Comparison of ENCODE assay signal across 29 cellular contexts in genomic region chr5:54838843-54839242, GRCh38.
DNase-seq lines count a peak whose midpoint lies in the region; ATAC-seq lines count a peak whose summit lies in the region.
"Had no signal": no experiment of that assay in that cellular context is flagged by ENCODE, and none has a peak within 500 bp of the region (broad histone marks: within the 10 kb centered on the region; RNA-seq: fewer than 3 reads in every experiment).

No MANE protein-coding gene starts in this region.

- ATAC-seq in left lobe of liver, result peak; percentile 40
- no peak for ATAC-seq in HG02610 (IDR thresholded peaks at IDR 0.05; ENCODE audit: unreplicated experiment)
- ATAC-seq: effector memory CD8-positive, alpha-beta T cell; GM12878; K562; right cardiac atrium had no signal

- DNase-seq in DMS53 (lab: John Stamatoyannopoulos, UW), result peak; percentile 26
- no peak for DNase-seq in DMS53 treated with DMSO at 0.1 percent for 48 hours (lab: John Stamatoyannopoulos, UW; ENCODE audit: unreplicated experiment)
- DNase-seq in COR-L47 (lab: John Stamatoyannopoulos, UW), result peak; percentile 5
- peak; percentile 4 to 70 for DNase-seq in NCI-H524 (lab: John Stamatoyannopoulos, UW)
- no peak for DNase-seq in left lobe of liver (ENCODE audit: low spot score)
- DNase-seq in RKO (ENCODE audit: low spot score), result no peak
- DNase-seq in activated CD4-positive, CD25-positive, alpha-beta regulatory T cell (lab: John Stamatoyannopoulos, UW), result no peak
- DNase-seq: activated CD4-positive, alpha-beta memory T cell treated with anti-CD3 and anti-CD28 coated beads, Interleukin-2, amount 10 ng/mL, durations not matched to agents 7 days and 5 days; activated CD8-positive, alpha-beta memory T cell treated with anti-CD3 and anti-CD28 coated beads, Interleukin-2, amount 50 U/mL, for 48 hours; activated naive CD4-positive, alpha-beta T cell treated with anti-CD3 and anti-CD28 coated beads for 36 hours; adrenal gland; central memory CD4-positive, alpha-beta T cell; cortex of kidney; effector memory CD8-positive, alpha-beta T cell; erythroblast; islet precursor cell; left ventricle myocardium inferior; mesendoderm; NCI-H1092; PC-9; posterior cingulate gyrus; right cardiac atrium; SHP77; spleen; stimulated activated CD4-positive, alpha-beta T cell treated with anti-CD3 and anti-CD28 coated beads, Interleukin-2, amount 100 ng/mL, for 24 hours; stimulated activated naive CD8-positive, alpha-beta T cell treated with anti-CD3 and anti-CD28 coated beads, Interleukin-15, amount 100 ng/mL, for 72 hours had no signal

Comparison
In these comparisons a context has a peak if more than half of its experiments do, and no peak if none do; other contexts are left out.
1. DNase-seq: peak in DMS53 (single experiment), COR-L47 (single experiment) and NCI-H524 (2 of 2); none in DMS53 treated with DMSO at 0.1 percent for 48 hours (single experiment), left lobe of liver (single experiment), RKO (single experiment) and activated CD4-positive, CD25-positive, alpha-beta regulatory T cell (0 of 4).